In the genomic region with DNA sequence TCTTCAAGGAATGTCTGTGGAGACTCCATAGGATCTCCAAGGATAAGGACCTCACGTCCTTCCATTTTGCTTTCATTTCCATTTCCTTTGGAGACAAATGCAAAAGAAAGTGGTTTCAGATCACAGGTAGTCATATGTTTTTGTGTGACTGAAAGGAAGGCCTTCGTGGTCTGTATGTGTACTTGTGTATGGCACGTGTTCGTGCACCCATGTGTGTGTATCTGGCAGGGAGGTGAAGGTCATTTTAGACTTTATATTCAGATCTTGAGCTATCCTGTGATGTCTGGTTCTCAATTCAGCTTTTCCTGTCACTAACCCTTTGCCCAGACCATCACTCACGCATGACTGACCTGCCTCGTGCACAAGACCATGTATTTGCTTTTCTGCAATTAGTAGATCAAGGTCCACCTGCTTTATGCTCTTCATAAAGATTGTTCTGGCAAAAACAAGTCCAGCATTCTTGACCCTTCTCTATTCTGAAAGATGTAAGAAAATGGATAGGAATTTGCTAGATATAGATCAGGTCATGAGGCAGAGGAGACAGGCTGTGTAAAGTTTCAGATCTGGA, we compare ENCODE assay signal across 23 cellular contexts.
"Had no signal": no experiment of that assay in that cellular context is flagged by ENCODE, and none has a peak within 500 bp of the region (broad histone marks: within the 10 kb centered on the region; RNA-seq: fewer than 3 reads in every experiment).

No MANE protein-coding gene starts in this region.

- DNase-seq: cortex of kidney; dorsolateral prefrontal cortex; effector CD8-positive, alpha-beta T cell; gastrocnemius medialis; glutamatergic neuron; immature natural killer cell; left ventricle myocardium superior; mesendoderm; naive B cell; nephron progenitor cell; sigmoid colon; stimulated activated CD4-positive, alpha-beta T cell treated with anti-CD3 and anti-CD28 coated beads, Interleukin-2, amount 100 ng/mL, for 48 hours; stimulated activated naive CD8-positive, alpha-beta T cell treated with anti-CD3 and anti-CD28 coated beads, Interleukin-15, Interleukin-2, amounts not matched to agents 100 U/mL and 50 U/mL, for 24 hours; thyroid gland; upper lobe of left lung had no signal

- ATAC-seq: esophagus mucosa; gastrocnemius medialis; left ventricle myocardium superior; stimulated activated naive CD8-positive, alpha-beta T cell treated with anti-CD3 and anti-CD28 coated beads, Interleukin-15, Interleukin-2, amounts not matched to agents 100 U/mL and 50 U/mL, for 24 hours had no signal

- FAIRE-seq: endometrium, keratinocyte had no signal

- H2AFZ ChIP-seq: parathyroid adenoma had no signal

- H3K27me3 ChIP-seq: gastrocnemius medialis, sigmoid colon, suprapubic skin, thyroid gland, upper lobe of left lung, vagina had no signal

- H3K9me3 ChIP-seq: gastrocnemius medialis, prostate gland, sigmoid colon, suprapubic skin, thyroid gland, upper lobe of left lung, vagina had no signal

- H3K27ac ChIP-seq: dorsolateral prefrontal cortex, gastrocnemius medialis, parathyroid adenoma, prostate gland, sigmoid colon, skin epidermis, suprapubic skin, thyroid gland, upper lobe of left lung, vagina had no signal

- H3K4me1 ChIP-seq: gastrocnemius medialis, parathyroid adenoma, prostate gland, sigmoid colon, suprapubic skin, thyroid gland, upper lobe of left lung, vagina had no signal

- H3K79me2 ChIP-seq: parathyroid adenoma had no signal

- H3K36me3 ChIP-seq: gastrocnemius medialis, prostate gland, sigmoid colon, suprapubic skin, thyroid gland, upper lobe of left lung, vagina had no signal

- H3K9ac ChIP-seq: parathyroid adenoma had no signal

- H3K4me3 ChIP-seq: dorsolateral prefrontal cortex, gastrocnemius medialis, prostate gland, sigmoid colon, skin epidermis, suprapubic skin, thyroid gland, upper lobe of left lung, vagina had no signal
